10 cellular contexts compared by ENCODE assay signal in the genomic region with DNA sequence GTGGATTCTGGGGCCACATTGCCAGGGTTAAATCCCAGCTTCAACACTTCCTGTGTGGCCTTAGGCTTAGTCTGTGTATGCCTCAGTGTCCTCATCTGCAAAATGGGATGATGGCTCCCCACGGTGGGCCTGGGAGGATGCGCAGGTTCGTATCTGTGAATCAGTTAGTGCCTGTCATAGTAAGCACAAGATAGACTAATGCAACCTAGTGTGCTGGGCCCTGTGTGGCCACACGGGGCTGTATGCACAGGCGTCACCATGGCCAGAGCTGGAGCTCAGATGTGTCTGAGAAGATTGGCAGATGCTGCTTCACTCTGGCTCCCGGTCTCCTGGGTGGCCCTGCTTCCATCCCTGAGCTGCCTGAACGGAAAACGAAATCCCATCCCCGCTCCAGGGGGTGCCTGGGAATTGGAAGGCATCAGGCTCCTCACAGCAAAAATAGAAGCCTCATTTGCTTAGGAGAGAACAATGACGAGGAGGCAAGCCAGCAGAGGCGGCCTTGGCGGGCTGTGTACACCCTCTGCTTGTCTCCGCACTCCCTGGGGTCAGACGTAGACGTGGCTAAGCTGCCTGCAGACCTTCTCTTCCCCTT.
DNase-seq lines count a peak whose midpoint lies in the region; ATAC-seq, FAIRE-seq and TF ChIP-seq lines count a peak whose summit lies in the region.
"Had no signal": no experiment of that assay in that cellular context is flagged by ENCODE, and none has a peak within 500 bp of the region (broad histone marks: within the 10 kb centered on the region; RNA-seq: fewer than 3 reads in every experiment).

No MANE protein-coding gene starts in this region.

- H3K4me1 ChIP-seq in esophagus muscularis mucosa, result peaks cover 12 to 40% (median 29%) of the 10 kb centered on the region in 4 donors
- no peaks in the 10 kb centered on the region for H3K4me1 ChIP-seq in small intestine (ENCODE audit: control insufficient read depth in 2 of 2, insufficient read depth in 1 of 2, low read depth in 1 of 2, low read length in 1 of 2)

- H3K27me3 Mint-ChIP-seq in activated naive CD4-positive, alpha-beta T cell treated with anti-CD3 and anti-CD28 coated beads, Interleukin-2, amount 50 U/mL, for 24 hours, result no peaks in the 10 kb centered on the region

- FAIRE-seq in small intestine (lab: Jason Lieb, UNC), result no peak

- no peaks in the 10 kb centered on the region for H3K27me3 ChIP-seq in esophagus muscularis mucosa
- no peaks in the 10 kb centered on the region for H3K27me3 ChIP-seq in small intestine (ENCODE audit: control insufficient read depth in 2 of 2, insufficient read depth in 2 of 2, low read length in 2 of 2)

- no peak for TF ChIP-seq POLR2A in esophagus muscularis mucosa (IDR thresholded peaks at IDR 0.05; ENCODE audit: low read depth)

- H3K27ac Mint-ChIP-seq in activated naive CD4-positive, alpha-beta T cell treated with anti-CD3 and anti-CD28 coated beads, Interleukin-2, amount 50 U/mL, for 24 hours, result peak overlapping the region; percentile 77

- H3K9me3 Mint-ChIP-seq in activated naive CD4-positive, alpha-beta T cell treated with anti-CD3 and anti-CD28 coated beads, Interleukin-2, amount 50 U/mL, for 24 hours, result no peaks in the 10 kb centered on the region

- H3K4me1 Mint-ChIP-seq in activated naive CD4-positive, alpha-beta T cell treated with anti-CD3 and anti-CD28 coated beads, Interleukin-2, amount 50 U/mL, for 24 hours, result peaks cover 67% of the 10 kb centered on the region

- H3K4me3 Mint-ChIP-seq in activated naive CD4-positive, alpha-beta T cell treated with anti-CD3 and anti-CD28 coated beads, Interleukin-2, amount 50 U/mL, for 24 hours, result no peak overlapping the region

- no peaks in the 10 kb centered on the region for H3K9me3 ChIP-seq in esophagus muscularis mucosa
- H3K9me3 ChIP-seq in small intestine (ENCODE audit: control insufficient read depth, low read depth), result no peaks in the 10 kb centered on the region

- peaks cover 10% of the 10 kb centered on the region for H3K36me3 Mint-ChIP-seq in activated naive CD4-positive, alpha-beta T cell treated with anti-CD3 and anti-CD28 coated beads, Interleukin-2, amount 50 U/mL, for 24 hours

- no peaks in the 10 kb centered on the region for H3K36me3 ChIP-seq in esophagus muscularis mucosa
- H3K36me3 ChIP-seq in small intestine (ENCODE audit: control insufficient read depth in 2 of 2, insufficient read depth in 2 of 2, low read length in 2 of 2), result no peaks in the 10 kb centered on the region

- no peak for ATAC-seq in HG03196 (IDR thresholded peaks at IDR 0.05; ENCODE audit: unreplicated experiment)
- ATAC-seq: sciatic nerve had no signal

- DNase-seq in activated naive CD4-positive, alpha-beta T cell (lab: John Stamatoyannopoulos, UW), result no peak
- DNase-seq in SK-N-DZ (ENCODE audit: low spot score) (peak; percentile 58), esophagus muscularis mucosa (ENCODE audit: extremely low spot score) (peak; percentile 34), DMS114 treated with DMSO at 0.1 percent for 48 hours (lab: John Stamatoyannopoulos, UW; ENCODE audit: unreplicated experiment) (no peak), small intestine (no peak)
- DNase-seq: NCI-H2081 treated with DMSO at 0.1 percent for 48 hours had no signal

- TF ChIP-seq CTCF in esophagus muscularis mucosa (IDR thresholded peaks at IDR 0.05), result no peak

- H3K27ac ChIP-seq in esophagus muscularis mucosa (replicated peaks in 1 of 4) (no peak overlapping the region), temporal lobe (ENCODE audit: low read depth, low read length) (peak overlapping the region; percentile 98), small intestine (ENCODE audit: low read depth in 1 of 2, low read length in 1 of 2) (no peak overlapping the region)

- no peak for TF ChIP-seq EP300 in esophagus muscularis mucosa (IDR thresholded peaks at IDR 0.05)

- intact Hi-C loops in esophagus muscularis mucosa (cut with DNase I), result no loop called here

- H3K4me3 ChIP-seq in esophagus muscularis mucosa (no peak overlapping the region), small intestine (ENCODE audit: low read depth in 1 of 2, low read length in 2 of 2) (no peak overlapping the region)

- WGBS in esophagus muscularis mucosa, result 85% methylated on average over 11 of the region's 15 CpGs
- WGBS in small intestine, 3 donors, result 68 to 77% (median 71%) methylated on average over 15 of the region's 15 CpGs

Comparison
In these comparisons a context has a peak if more than half of its experiments do, and no peak if none do; other contexts are left out.
1. DNase-seq: peak in SK-N-DZ (single experiment) and esophagus muscularis mucosa (single experiment); none in activated naive CD4-positive, alpha-beta T cell (0 of 4), DMS114 treated with DMSO at 0.1 percent for 48 hours (single experiment) and small intestine (single experiment).